Comparison of ENCODE assay signal across 19 cellular contexts in genomic region chr21:14438204-14438603, GRCh38. TPM values are rescaled to one million over a fixed set of nuclear protein-coding genes. Genes with fewer than 3 reads are reported as not detected.
DNase-seq lines count a peak whose midpoint lies in the region; ATAC-seq, FAIRE-seq and TF ChIP-seq lines count a peak whose summit lies in the region.
"Had no signal": no experiment of that assay in that cellular context is flagged by ENCODE, and none has a peak within 500 bp of the region (broad histone marks: within the 10 kb centered on the region; RNA-seq: fewer than 3 reads in every experiment).

No MANE protein-coding gene starts in this region.

- ATAC-seq in GM19467 (IDR thresholded peaks at IDR 0.05; ENCODE audit: unreplicated experiment), result no peak
- no peak for ATAC-seq in GM18861 (IDR thresholded peaks at IDR 0.05; ENCODE audit: unreplicated experiment)

- CTCF ChIA-PET in A673 (lab: Charles Lee), result interaction anchor here (0.6 kb wide), 1 partner anchor 15 kb away, joined by 4 read pairs; no protein-coding TSS in a partner anchor

- POLR2A ChIA-PET in A673 (lab: Charles Lee; ENCODE audit: low non-redundant PET), result no interaction called here

- H3K4me3 ChIP-seq in A673 (ENCODE audit: low read depth, low read length, poor library complexity, severe bottlenecking) (no peak overlapping the region), fibroblast of mammary gland (ENCODE audit: control insufficient read depth, low read depth, low read length) (no peak overlapping the region)
- H3K4me3 ChIP-seq: Peyer's patch had no signal

- intact Hi-C loops in A673 (cut with micrococcal nuclease; ENCODE audit: unreplicated experiment), result loop anchor here (10.0 kb wide), 1 partner anchor 427 kb away; no protein-coding TSS in a partner anchor

- BruUV-seq in A673 (replicated peaks; lab: Mats Ljungman, UMichigan), result no TSS peak

- no peak overlapping the region for H3K27ac ChIP-seq in A673 (ENCODE audit: low read depth, low read length, poor library complexity, severe bottlenecking)
- H3K27ac ChIP-seq: Peyer's patch had no signal

- H3K4me1 ChIP-seq in A673 (ENCODE audit: insufficient read depth, low read length, poor library complexity, severe bottlenecking), result no peaks in the 10 kb centered on the region
- H3K4me1 ChIP-seq: Peyer's patch had no signal

- H3K9me3 ChIP-seq in A673 (ENCODE audit: low read depth, low read length, poor library complexity, severe bottlenecking), result peaks cover 2% of the 10 kb centered on the region
- H3K9me3 ChIP-seq: Peyer's patch had no signal

- DNase-seq in A673 (ENCODE audit: low spot score) (peak; percentile 4), GM03348 (ENCODE audit: low spot score) (peak; percentile 5), NOMO-1 treated with DMSO at 0.1 percent for 48 hours (lab: John Stamatoyannopoulos, UW; ENCODE audit: unreplicated experiment) (peak; percentile 49), fibroblast of mammary gland (ENCODE audit: low read depth) (peak; percentile 12), D721Med (ENCODE audit: insufficient read length, low spot score) (no peak)
- no peak for DNase-seq in stimulated activated CD4-positive, alpha-beta T cell treated with anti-CD3 and anti-CD28 coated beads, Interleukin-4, amount 100 ng/mL, for 24 hours
- DNase-seq: CD8-positive, alpha-beta memory T cell; DMS 273 treated with DMSO at 0.1 percent for 48 hours; H9; Kasumi-1; NCI-H1048; NCI-H226; NCI-H526 treated with DMSO at 0.1 percent for 48 hours; NK-92 treated with Interleukin-12 subunit alpha and Interleukin-12 subunit beta, amount 100 ng/mL, for 24 hours; Peyer's patch; SHP77 treated with DMSO at 0.1 percent for 48 hours; SW 1271 had no signal

- TF ChIP-seq CTCF in A673 (conservative IDR thresholded peaks at IDR 0.05; ENCODE audit: low read depth, low read length) (no peak), fibroblast of mammary gland (conservative IDR thresholded peaks at IDR 0.05; ENCODE audit: control insufficient read depth, insufficient read depth, low read depth, low read length) (no peak), D721Med (IDR thresholded peaks at IDR 0.05; ENCODE audit: insufficient read depth, missing control alignments) (no peak)

- no peak for FAIRE-seq in D721Med (lab: Jason Lieb, UNC)

- H3K36me3 ChIP-seq in A673 (ENCODE audit: insufficient read depth, low read length, poor library complexity, severe bottlenecking), result no peaks in the 10 kb centered on the region
- H3K36me3 ChIP-seq: Peyer's patch had no signal

- no peaks in the 10 kb centered on the region for H3K27me3 ChIP-seq in A673 (replicated peaks; ENCODE audit: insufficient read depth, low read depth, low read length, poor library complexity)
- H3K27me3 ChIP-seq: Peyer's patch had no signal

RNA-seq across cellular contexts. Expression of gene HSPA13, which starts 55.3 kb away (rescaled TPM):
- total RNA-seq in A673 (2021), result 49.3 and 51.3 TPM in 2 replicates

Comparison
In these comparisons a context has a peak if more than half of its experiments do, and no peak if none do; other contexts are left out.
1. DNase-seq: peak in A673 (single experiment), GM03348 (single experiment), NOMO-1 treated with DMSO at 0.1 percent for 48 hours (single experiment) and fibroblast of mammary gland (single experiment); none in D721Med (single experiment) and stimulated activated CD4-positive, alpha-beta T cell treated with anti-CD3 and anti-CD28 coated beads, Interleukin-4, amount 100 ng/mL, for 24 hours (single experiment).